In the genomic region with DNA sequence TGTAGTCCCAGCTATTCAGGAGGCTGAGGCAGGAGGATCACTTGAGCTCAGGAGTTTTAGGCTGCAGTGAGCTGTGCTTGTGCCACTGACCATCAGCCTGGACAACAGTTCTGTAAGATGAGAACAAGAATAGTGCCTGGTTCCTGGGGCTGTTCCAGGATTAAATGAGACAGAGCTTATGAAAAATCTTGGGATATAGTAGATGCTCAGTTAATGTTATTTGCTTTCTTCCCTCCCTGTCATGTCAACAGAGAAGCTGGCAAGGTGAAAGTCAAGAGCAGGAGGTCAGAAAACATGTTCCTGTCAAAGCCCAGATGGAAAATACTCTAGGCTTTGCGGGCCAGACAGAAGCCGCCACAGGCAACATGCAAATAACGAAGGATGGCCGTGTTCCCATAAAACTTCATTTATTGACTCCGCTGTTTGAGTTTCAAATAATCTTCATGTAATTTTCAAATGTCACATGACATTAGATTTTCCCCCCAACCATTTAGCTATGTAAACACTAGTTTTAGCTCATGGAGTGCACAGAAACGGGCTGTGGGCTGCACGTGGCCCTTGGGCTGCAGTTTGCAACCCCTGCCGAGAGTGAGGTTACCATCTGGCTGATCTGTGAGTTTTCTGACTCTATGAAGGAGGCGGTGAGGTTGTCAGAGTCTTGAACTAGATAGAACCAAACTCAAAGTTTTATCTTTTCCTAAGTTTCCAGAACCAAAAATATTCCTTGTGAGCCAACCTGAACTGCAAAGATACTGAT, we compare ENCODE assay signal across 25 cellular contexts.
DNase-seq lines count a peak whose midpoint lies in the region; ATAC-seq, FAIRE-seq and TF ChIP-seq lines count a peak whose summit lies in the region.
"Had no signal": no experiment of that assay in that cellular context is flagged by ENCODE, and none has a peak within 500 bp of the region (broad histone marks: within the 10 kb centered on the region; RNA-seq: fewer than 3 reads in every experiment).

No MANE protein-coding gene starts in this region.

- H3K27ac Mint-ChIP-seq in neural progenitor cell, result no peak overlapping the region
- H3K27ac Mint-ChIP-seq: activated B cell treated with CpG ODN at 0.5 μM for 24 hours; activated naive CD8-positive, alpha-beta T cell; activated T-helper 17 cell treated with anti-CD3 and anti-CD28 coated beads, Interleukin-2, amount 50 U/mL, for 72 hours; B cell; progenitor cell of endocrine pancreas; stimulated activated naive CD8-positive, alpha-beta T cell treated with anti-CD3 and anti-CD28 coated beads, Interleukin-15, Interleukin-2, amounts not matched to agents 100 ng/mL and 50 ng/mL, for 24 hours had no signal

- H3K27me3 Mint-ChIP-seq in neural progenitor cell (ENCODE audit: insufficient read depth, low read depth), result no peaks in the 10 kb centered on the region
- H3K27me3 Mint-ChIP-seq: stimulated activated naive CD8-positive, alpha-beta T cell treated with anti-CD3 and anti-CD28 coated beads, Interleukin-15, Interleukin-2, amounts not matched to agents 100 ng/mL and 50 ng/mL, for 24 hours had no signal

- H3K9me2 ChIP-seq in HCT116 (ENCODE audit: insufficient read depth), result no peaks in the 10 kb centered on the region

- H3F3A ChIP-seq in neural progenitor cell (ENCODE audit: low read depth), result no peaks in the 10 kb centered on the region

- H3K4me1 ChIP-seq in A549, result peaks cover 54% of the 10 kb centered on the region
- H3K4me1 ChIP-seq in HCT116 (ENCODE audit: control insufficient read depth in 1 of 2, insufficient read depth in 2 of 2, low read length in 2 of 2), result peaks cover 9 to 10% of the 10 kb centered on the region in 2 experiments; a peak in 3 of 4 replicates
- H3K4me1 ChIP-seq in neural progenitor cell, result no peaks in the 10 kb centered on the region
- H3K4me1 ChIP-seq: esophagus muscularis mucosa, HAP-1, heart right ventricle had no signal

- 95% methylated on average over 9 of the region's 9 CpGs for WGBS in A549 (ENCODE audit: missing lambda C conversion rate)

- H3K27me3 ChIP-seq in HCT116 (ENCODE audit: insufficient read depth, low read length) (peaks cover 63% of the 10 kb centered on the region), neural progenitor cell (no peaks in the 10 kb centered on the region)

- FAIRE-seq in A549 (lab: Jason Lieb, UNC), result no peak
- no peak for FAIRE-seq in GM12892 (lab: Jason Lieb, UNC)
- FAIRE-seq: G401.6 had no signal

- H3K27ac ChIP-seq in A549, result peak overlapping the region; percentile 95 to 96
- no peak overlapping the region for H3K27ac ChIP-seq in HCT116 (ENCODE audit: low read depth, low read length)
- H3K27ac ChIP-seq in VCaP, result peak overlapping the region; percentile 100
- no peak overlapping the region for H3K27ac ChIP-seq in neural progenitor cell
- H3K27ac ChIP-seq: esophagus muscularis mucosa, foreskin keratinocyte, heart right ventricle had no signal

- RAD21 ChIA-PET in HCT116 (lab: Charles Lee; ENCODE audit: low non-redundant PET in 1 of 2, low total read pairs in 2 of 2, uncharacterized antibody in 2 of 2, unreplicated experiment in 2 of 2), result no interaction called here

- H2AFZ ChIP-seq in HCT116 (ENCODE audit: low read depth, low read length, poor library complexity, severe bottlenecking) (no peak overlapping the region), neural progenitor cell (replicated peaks) (no peak overlapping the region)

- no TSS peak for BruUV-seq in HCT116 (replicated peaks; lab: Mats Ljungman, UMichigan)

- peak overlapping the region; percentile 95 for H3K4me2 ChIP-seq in A549
- peak overlapping the region; percentile 44; the same call in 1 of the 2 replicates for H3K4me2 ChIP-seq in HCT116 (ENCODE audit: low read length)
- H3K4me2 ChIP-seq in neural progenitor cell, result no peak overlapping the region

- TF ChIP-seq POLR2A in A549 (IDR thresholded peaks at IDR 0.05; ENCODE audit: low read length) (no peak), HCT116 (IDR thresholded peaks at IDR 0.05; ENCODE audit: borderline replicate concordance, extremely low read depth, insufficient read depth, insufficient read length) (no peak), GM12892 (IDR thresholded peaks at IDR 0.05; ENCODE audit: low read depth, low read length) (no peak)

- TF ChIP-seq CTCF in A549 (IDR thresholded peaks at IDR 0.05) (no peak), HCT116 (IDR thresholded peaks at IDR 0.05 in 2 of 3, conservative IDR thresholded peaks at IDR 0.05 in 1 of 3; ENCODE audit: borderline replicate concordance in 1 of 3, insufficient read depth in 1 of 3, low read depth in 2 of 3, low read length in 2 of 3) (no peak), VCaP (conservative IDR thresholded peaks at IDR 0.05) (no peak), neural progenitor cell (IDR thresholded peaks at IDR 0.05) (no peak)

- H4K20me1 ChIP-seq in HCT116 (ENCODE audit: insufficient read depth) (no peaks in the 10 kb centered on the region; the same call in 1 of the 2 replicates), neural progenitor cell (ENCODE audit: low read depth) (no peaks in the 10 kb centered on the region)

- CTCF ChIA-PET in A549 (lab: Yijun Ruan, JAX) (interaction anchor here (0.7 to 4.0 kb wide), 18 partner anchors 9 to 436 kb away, joined by 3 to 14 read pairs (median 4); no protein-coding TSS in a partner anchor), HCT116 (lab: Charles Lee) (no interaction called here)

- POLR2A ChIA-PET in A549 (lab: Yijun Ruan, JAX) (interaction anchor here (0.9 to 3.5 kb wide), 14 partner anchors 9 to 314 kb away, joined by 3 to 37 read pairs (median 5); partner anchors contain the start of gene PMEPA1), HCT116 (lab: Charles Lee) (no interaction called here)

- H3K36me3 ChIP-seq in HCT116 (ENCODE audit: control insufficient read depth in 1 of 2, insufficient read depth in 2 of 2, low read length in 2 of 2) (no peaks in the 10 kb centered on the region), neural progenitor cell (no peaks in the 10 kb centered on the region)
- H3K36me3 ChIP-seq: esophagus muscularis mucosa, HAP-1, heart right ventricle had no signal

- H3K4me1 Mint-ChIP-seq in neural progenitor cell, result peaks cover 25% of the 10 kb centered on the region
- H3K4me1 Mint-ChIP-seq: activated B cell treated with CpG ODN at 0.5 μM for 24 hours; activated T-helper 17 cell treated with anti-CD3 and anti-CD28 coated beads, Interleukin-2, amount 50 U/mL, for 72 hours had no signal

- H3K9ac ChIP-seq in HCT116 (ENCODE audit: low read length), result no peak overlapping the region
- no peak overlapping the region for H3K9ac ChIP-seq in neural progenitor cell

- DNase-seq in A549 (ENCODE audit: low read depth in 1 of 2, low spot score in 1 of 2) (no peak), HCT116 (ENCODE audit: low read depth, low spot score) (no peak), neural progenitor cell (ENCODE audit: low spot score) (no peak), GM12892 (ENCODE audit: insufficient read length) (no peak), kidney tubule cell (ENCODE audit: low spot score) (no peak)
- DNase-seq: activated B cell treated with CpG ODN at 0.5 μM for 24 hours, anterior cingulate cortex, COR-L47, cortex of kidney, heart right ventricle, NCI-H146, NCI-H2107, SHP77 treated with DMSO at 0.1 percent for 48 hours had no signal

- H3K9me3 Mint-ChIP-seq in neural progenitor cell, result peaks cover 2% of the 10 kb centered on the region
- H3K9me3 Mint-ChIP-seq: activated B cell treated with CpG ODN at 0.5 μM for 24 hours; activated T-helper 17 cell treated with anti-CD3 and anti-CD28 coated beads, Interleukin-2, amount 50 U/mL, for 72 hours; stimulated activated naive CD8-positive, alpha-beta T cell treated with anti-CD3 and anti-CD28 coated beads, Interleukin-15, Interleukin-2, amounts not matched to agents 100 ng/mL and 50 ng/mL, for 24 hours had no signal

- H3K9me3 ChIP-seq in A549 (peaks cover 13% of the 10 kb centered on the region), HCT116 (ENCODE audit: control insufficient read depth in 1 of 2, insufficient read depth in 1 of 2, low read depth in 1 of 2, low read length in 2 of 2) (no peaks in the 10 kb centered on the region), neural progenitor cell (ENCODE audit: low read depth) (no peaks in the 10 kb centered on the region)
- H3K9me3 ChIP-seq: esophagus muscularis mucosa, HAP-1, heart right ventricle had no signal

- TF ChIP-seq RAD21 in A549 (conservative IDR thresholded peaks at IDR 0.05 in 1 of 2, IDR thresholded peaks at IDR 0.05 in 1 of 2), result no peak
- TF ChIP-seq RAD21 in HCT116 (IDR thresholded peaks at IDR 0.05; ENCODE audit: low read depth), result no peak

- H3K79me2 ChIP-seq in HCT116 (ENCODE audit: insufficient read depth, low read length) (no peaks in the 10 kb centered on the region), neural progenitor cell (ENCODE audit: low read depth) (no peaks in the 10 kb centered on the region)

- no peak overlapping the region for H3K4me3 ChIP-seq in A549
- no peak overlapping the region for H3K4me3 ChIP-seq in HCT116 (replicated peaks in 1 of 2; ENCODE audit: low read depth in 1 of 2, low read length in 2 of 2)
- H3K4me3 ChIP-seq in neural progenitor cell, result no peak overlapping the region
- H3K4me3 ChIP-seq: esophagus muscularis mucosa, HAP-1, heart right ventricle had no signal

- H3K4me3 Mint-ChIP-seq in neural progenitor cell, result peak overlapping the region; percentile 50
- H3K4me3 Mint-ChIP-seq: activated B cell treated with CpG ODN at 0.5 μM for 24 hours; activated naive CD8-positive, alpha-beta T cell; activated T-helper 17 cell treated with anti-CD3 and anti-CD28 coated beads, Interleukin-2, amount 50 U/mL, for 72 hours; B cell; stimulated activated naive CD8-positive, alpha-beta T cell treated with anti-CD3 and anti-CD28 coated beads, Interleukin-15, Interleukin-2, amounts not matched to agents 100 ng/mL and 50 ng/mL, for 24 hours had no signal

- H3K36me3 Mint-ChIP-seq in neural progenitor cell, result no peaks in the 10 kb centered on the region
- H3K36me3 Mint-ChIP-seq: activated naive CD8-positive, alpha-beta T cell had no signal

- no peak for TF ChIP-seq EP300 in A549 (IDR thresholded peaks at IDR 0.05)

- no peak for ATAC-seq in A549
- no peak for ATAC-seq in HCT116
- no peak for ATAC-seq in HG02870 (IDR thresholded peaks at IDR 0.05; ENCODE audit: unreplicated experiment)
- no peak for ATAC-seq in HG02642 (IDR thresholded peaks at IDR 0.05; ENCODE audit: poor library complexity, unreplicated experiment)

- intact Hi-C loops in HCT116 (cut with micrococcal nuclease), result no loop called here

TF ChIP-seq in HCT116, 20 proteins besides CTCF, POLR2A, EP300 and RAD21 (continues in another document):
- TF ChIP-seq, protein P1, sequence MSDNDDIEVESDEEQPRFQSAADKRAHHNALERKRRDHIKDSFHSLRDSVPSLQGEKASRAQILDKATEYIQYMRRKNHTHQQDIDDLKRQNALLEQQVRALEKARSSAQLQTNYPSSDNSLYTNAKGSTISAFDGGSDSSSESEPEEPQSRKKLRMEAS (IDR thresholded peaks at IDR 0.05), result no peak
- no peak for TF ChIP-seq POLR2AphosphoS5 (IDR thresholded peaks at IDR 0.05; ENCODE audit: low read depth, low read length)
- no peak for TF ChIP-seq JUND (IDR thresholded peaks at IDR 0.05)

Comparison
In these comparisons a context has a peak if more than half of its experiments do, and no peak if none do; other contexts are left out.
1. H3K27ac ChIP-seq: peak in A549 (2 of 2) and VCaP (single experiment); none in HCT116 (single experiment) and neural progenitor cell (single experiment).